ENCODE assay signal across 9 cellular contexts in genomic region chr17:82320956-82321927, GRCh38. TPM values are rescaled to one million over a fixed set of nuclear protein-coding genes. Genes with fewer than 3 reads are reported as not detected.
A peak's percentile ranks its signal among the peaks of the same experiment; 100 is the strongest.
DNase-seq lines count a peak whose midpoint lies in the region; ATAC-seq and TF ChIP-seq lines count a peak whose summit lies in the region.
"Had no signal": no experiment of that assay in that cellular context is flagged by ENCODE, and none has a peak within 500 bp of the region (broad histone marks: within the 10 kb centered on the region; RNA-seq: fewer than 3 reads in every experiment).

No MANE protein-coding gene starts in this region.

- H3K4me3 Mint-ChIP-seq in Calu3 (ENCODE audit: low read depth, unreplicated experiment), result no peak overlapping the region
- H3K4me3 Mint-ChIP-seq in activated T-cell treated with anti-CD3 and anti-CD28 coated beads, Interleukin-2, amount 50 U/mL, for 4 hours, result peak overlapping the region; percentile 80

- H3K27me3 Mint-ChIP-seq in Calu3 (ENCODE audit: unreplicated experiment), result peaks cover 27% of the 10 kb centered on the region
- H3K27me3 Mint-ChIP-seq in activated T-cell treated with anti-CD3 and anti-CD28 coated beads, Interleukin-2, amount 50 U/mL, for 4 hours (ENCODE audit: low read depth), result no peaks in the 10 kb centered on the region

- no TSS peak for BruUV-seq in Calu3 (replicated peaks; lab: Mats Ljungman, UMichigan)

- H3K9me3 Mint-ChIP-seq in Calu3 (ENCODE audit: low read depth, unreplicated experiment), result no peaks in the 10 kb centered on the region
- no peaks in the 10 kb centered on the region for H3K9me3 Mint-ChIP-seq in activated T-cell treated with anti-CD3 and anti-CD28 coated beads, Interleukin-2, amount 50 U/mL, for 4 hours

- CTCF ChIA-PET in Calu3 (lab: Charles Lee), result no interaction called here

- TF ChIP-seq CTCF in Calu3 (IDR thresholded peaks at IDR 0.05; ENCODE audit: unreplicated experiment) (peak; percentile 95), foreskin keratinocyte (conservative IDR thresholded peaks at IDR 0.05) (peak; percentile 82)

- ATAC-seq in activated T-cell treated with anti-CD3 and anti-CD28 coated beads, Interleukin-2, amount 50 U/mL, for 4 hours, result peak; percentile 59 to 62
- ATAC-seq in foreskin keratinocyte (no peak), HG03565 (IDR thresholded peaks at IDR 0.05; ENCODE audit: unreplicated experiment) (no peak), HG03342 (IDR thresholded peaks at IDR 0.05; ENCODE audit: unreplicated experiment) (no peak)

- peak; percentile 72 for DNase-seq in Calu3
- peak; percentile 50 for DNase-seq in NCI-H69 (lab: John Stamatoyannopoulos, UW)
- peak; percentile 85 for DNase-seq in activated T-cell treated with anti-CD3 and anti-CD28 coated beads, Interleukin-2, amount 50 U/mL, for 4 hours
- no peak for DNase-seq in foreskin keratinocyte
- DNase-seq in stimulated activated CD4-positive, alpha-beta T cell treated with anti-CD3 and anti-CD28 coated beads, Interleukin-15, amount 100 ng/mL, for 48 hours (ENCODE audit: low read depth in 2 of 2), result peak; percentile 70 to 71
- no peak for DNase-seq in G401 (ENCODE audit: low spot score)

- H3K36me3 Mint-ChIP-seq in Calu3 (ENCODE audit: insufficient read depth, unreplicated experiment), result peaks cover 7% of the 10 kb centered on the region
- no peaks in the 10 kb centered on the region for H3K36me3 Mint-ChIP-seq in activated T-cell treated with anti-CD3 and anti-CD28 coated beads, Interleukin-2, amount 50 U/mL, for 4 hours (ENCODE audit: insufficient read depth)

- H3K4me1 Mint-ChIP-seq in Calu3 (ENCODE audit: low read depth, unreplicated experiment), result peaks cover 9% of the 10 kb centered on the region
- peaks cover 22% of the 10 kb centered on the region for H3K4me1 Mint-ChIP-seq in activated T-cell treated with anti-CD3 and anti-CD28 coated beads, Interleukin-2, amount 50 U/mL, for 4 hours (ENCODE audit: low read depth)

- intact Hi-C loops in Calu3 (cut with micrococcal nuclease; ENCODE audit: unreplicated experiment), result loop anchor here (10.0 kb wide), 1 partner anchor 76 kb away; no protein-coding TSS in a partner anchor

- peak overlapping the region; percentile 50 for H3K27ac Mint-ChIP-seq in Calu3 (ENCODE audit: unreplicated experiment)

- H3K27ac ChIP-seq in foreskin keratinocyte, result no peak overlapping the region

- in situ Hi-C loops in G401 (cut with HindIII; ENCODE audit: low sequenced_read_pairs), result no loop called here

- H3K27me3 ChIP-seq in foreskin keratinocyte, result peaks cover 15% of the 10 kb centered on the region

- no peaks in the 10 kb centered on the region for H3K4me1 ChIP-seq in foreskin keratinocyte

RNA-seq across cellular contexts. Expression of gene CD7, which starts 3.8 kb away (rescaled TPM):
- total RNA-seq in Calu3 (2022) (0.34 TPM in 1 of 2 replicates, not detected in the other), foreskin keratinocyte (not detected in 2 replicates)
- 100 to 1,000 TPM; 256 to 382 (median 364) TPM for total RNA-seq in activated T-cell treated with anti-CD3 and anti-CD28 coated beads, Interleukin-2, amount 50 U/mL, for 4 hours
- polyA plus RNA-seq in foreskin keratinocyte, result not detected in 2 replicates
- 3.8 and 26.3 TPM in 2 replicates for total RNA-seq in G401 (2014; rRNA removed; shearing (Covaris generic))
- total RNA-seq: HT1080 had no signal

RNA-seq across cellular contexts. Expression of gene SECTM1, which starts 12.3 kb away (rescaled TPM):
- 10.4 and 13.4 TPM in 2 replicates for total RNA-seq in Calu3 (2022)
- 1 to 10 TPM; 2.6 to 3.8 (median 3.0) TPM for total RNA-seq in activated T-cell treated with anti-CD3 and anti-CD28 coated beads, Interleukin-2, amount 50 U/mL, for 4 hours
- total RNA-seq in foreskin keratinocyte, result 5.0 and 6.6 TPM in 2 replicates
- polyA plus RNA-seq in foreskin keratinocyte, result 8.2 and 9.5 TPM in 2 replicates
- 3.1 and 10.5 TPM in 2 replicates for total RNA-seq in G401 (2014; rRNA removed; shearing (Covaris generic))

RNA-seq across cellular contexts. Expression of gene TEX19, which starts 37.8 kb away (rescaled TPM):
- total RNA-seq in Calu3 (2022) (not detected in 2 replicates), foreskin keratinocyte (0.07 TPM in 1 of 2 replicates, not detected in the other)
- under 1 TPM; 0.16 to 0.38 (median 0.25) TPM for total RNA-seq in activated T-cell treated with anti-CD3 and anti-CD28 coated beads, Interleukin-2, amount 50 U/mL, for 4 hours
- 0.02 TPM in 1 of 2 replicates, not detected in the other for polyA plus RNA-seq in foreskin keratinocyte
- total RNA-seq in G401 (2014; rRNA removed; shearing (Covaris generic)), result 5.5 and 5.7 TPM in 2 replicates

RNA-seq across cellular contexts. Expression of gene CSNK1D, which starts 47.7 kb away (rescaled TPM):
- total RNA-seq in Calu3 (2022) (157 and 160 TPM in 2 replicates), foreskin keratinocyte (57.7 and 62.8 TPM in 2 replicates)
- total RNA-seq in activated T-cell treated with anti-CD3 and anti-CD28 coated beads, Interleukin-2, amount 50 U/mL, for 4 hours, result 100 to 1,000 TPM; 152 to 170 (median 164) TPM
- 75.6 and 81.9 TPM in 2 replicates for polyA plus RNA-seq in foreskin keratinocyte
- 83.1 and 87.7 TPM in 2 replicates for total RNA-seq in G401 (2014; rRNA removed; shearing (Covaris generic))

RNA-seq across cellular contexts. Expression of gene UTS2R, which starts 50.3 kb away (rescaled TPM):
- total RNA-seq in Calu3 (2022) (not detected in 2 replicates), foreskin keratinocyte (not detected in 2 replicates)
- total RNA-seq in activated T-cell treated with anti-CD3 and anti-CD28 coated beads, Interleukin-2, amount 50 U/mL, for 4 hours, result not detected
- polyA plus RNA-seq in foreskin keratinocyte, result not detected in 2 replicates
- 1.5 TPM in 1 of 2 replicates, not detected in the other for total RNA-seq in G401 (2014; rRNA removed; shearing (Covaris generic))
- total RNA-seq: HT1080 had no signal

Comparison
In these comparisons a context has a peak if more than half of its experiments do, and no peak if none do; other contexts are left out.
1. DNase-seq: peak in Calu3 (single experiment), NCI-H69 (single experiment), activated T-cell treated with anti-CD3 and anti-CD28 coated beads, Interleukin-2, amount 50 U/mL, for 4 hours (single experiment) and stimulated activated CD4-positive, alpha-beta T cell treated with anti-CD3 and anti-CD28 coated beads, Interleukin-15, amount 100 ng/mL, for 48 hours (2 of 2); none in foreskin keratinocyte (0 of 2) and G401 (single experiment).
2. ATAC-seq: peak in activated T-cell treated with anti-CD3 and anti-CD28 coated beads, Interleukin-2, amount 50 U/mL, for 4 hours (2 of 2); none in foreskin keratinocyte (single experiment), HG03565 (single experiment) and HG03342 (single experiment).